Comparison of ENCODE assay signal across 1 cellular context in genomic region chr12:49264873-49265792, GRCh38.
TF ChIP-seq lines count a peak whose summit lies in the region.

Gene TUBA1C, plus strand, starts transcription at chr12:49265082. Its CDS starts 100 bp downstream, at chr12:49265182.

TF ChIP-seq in HepG2, 621 proteins besides CTCF, POLR2A, EP300 and RAD21 (continued from another document and continues in another):
- TF ChIP-seq MED13 (CRISPR knock-in tag; IDR thresholded peaks at IDR 0.05) (peak; percentile 85; the same call in 1 of the 2 replicates), MAF1 (CRISPR knock-in tag; IDR thresholded peaks at IDR 0.05; ENCODE audit: borderline replicate concordance) (peak; percentile 72; the same call in 1 of the 2 replicates), ZNF20 (CRISPR knock-in tag; IDR thresholded peaks at IDR 0.05) (0 out of 2 replicates have a peak, but pooled peaks have one; percentile 31), ZNF512 (CRISPR knock-in tag; IDR thresholded peaks at IDR 0.05) (no peak), ZGPAT (CRISPR knock-in tag; IDR thresholded peaks at IDR 0.05) (peak; percentile 26; the same call in 1 of the 2 replicates), ARNTL (CRISPR knock-in tag; IDR thresholded peaks at IDR 0.05) (peak; percentile 86), CREB1 (IDR thresholded peaks at IDR 0.05) (peak; percentile 7; the same call in 1 of the 2 replicates), CREB1 (CRISPR knock-in tag; IDR thresholded peaks at IDR 0.05) (no peak; the same call in 1 of the 2 replicates), ZMYM4 (CRISPR knock-in tag; IDR thresholded peaks at IDR 0.05) (peak; percentile 89), ZBTB33 (CRISPR knock-in tag; IDR thresholded peaks at IDR 0.05) (no peak), ZNF225 (CRISPR knock-in tag; IDR thresholded peaks at IDR 0.05) (0 out of 2 replicates have a peak, but pooled peaks have one; percentile 15), ZNF501 (CRISPR knock-in tag; IDR thresholded peaks at IDR 0.05) (peak; percentile 88), ZNF333 (CRISPR knock-in tag; IDR thresholded peaks at IDR 0.05; ENCODE audit: borderline replicate concordance) (no peak), AHR (CRISPR knock-in tag; IDR thresholded peaks at IDR 0.05) (no peak; the same call in 1 of the 2 replicates), NR2F1 (CRISPR knock-in tag; IDR thresholded peaks at IDR 0.05) (0 out of 4 replicates have a peak, but pooled peaks of 1 of the 2 experiments have one; percentile 14), CHD2 (IDR thresholded peaks at IDR 0.05; ENCODE audit: low read depth, low read length) (no peak), PATZ1 (CRISPR knock-in tag; IDR thresholded peaks at IDR 0.05) (peak; percentile 48; the same call in 1 of the 2 replicates), ZSCAN9 (CRISPR knock-in tag; IDR thresholded peaks at IDR 0.05; ENCODE audit: borderline replicate concordance) (0 out of 2 replicates have a peak, but pooled peaks have one; percentile 28), RNF2 (conservative IDR thresholded peaks at IDR 0.05; ENCODE audit: low read depth) (no peak), ZNF354B (CRISPR knock-in tag; IDR thresholded peaks at IDR 0.05) (no peak), MBNL3 (CRISPR knock-in tag; conservative IDR thresholded peaks at IDR 0.05) (no peak), TSC22D2 (CRISPR knock-in tag; IDR thresholded peaks at IDR 0.05; ENCODE audit: borderline replicate concordance) (no peak), TEF (CRISPR knock-in tag; IDR thresholded peaks at IDR 0.05) (no peak; the same call in 1 of the 2 replicates), ZNF839 (CRISPR knock-in tag; IDR thresholded peaks at IDR 0.05; ENCODE audit: borderline replicate concordance) (no peak), REXO4 (CRISPR knock-in tag; IDR thresholded peaks at IDR 0.05; ENCODE audit: borderline replicate concordance) (0 out of 2 replicates have a peak, but pooled peaks have one; percentile 29), GMEB1 (CRISPR knock-in tag; IDR thresholded peaks at IDR 0.05; ENCODE audit: borderline replicate concordance) (0 out of 2 replicates have a peak, but pooled peaks have one; percentile 40), HNRNPL (IDR thresholded peaks at IDR 0.05; ENCODE audit: low read depth, low read length) (0 out of 2 replicates have a peak, but pooled peaks have one; percentile 62), ZNF549 (CRISPR knock-in tag; IDR thresholded peaks at IDR 0.05) (no peak), HMGA1 (CRISPR knock-in tag; conservative IDR thresholded peaks at IDR 0.05) (no peak), TERF1 (CRISPR knock-in tag; IDR thresholded peaks at IDR 0.05) (no peak), SP140L (CRISPR knock-in tag; IDR thresholded peaks at IDR 0.05; ENCODE audit: borderline replicate concordance) (no peak), ZNF274 (CRISPR knock-in tag; IDR thresholded peaks at IDR 0.05) (peak; percentile 20; the same call in 1 of the 2 replicates), ZNF607 (CRISPR knock-in tag; IDR thresholded peaks at IDR 0.05; ENCODE audit: borderline replicate concordance) (peak; percentile 89), BRD4 (CRISPR knock-in tag; IDR thresholded peaks at IDR 0.05) (peak; percentile 75; the same call in 1 of the 2 replicates), ZNF251 (CRISPR knock-in tag; IDR thresholded peaks at IDR 0.05) (no peak), ZNF441 (CRISPR knock-in tag; IDR thresholded peaks at IDR 0.05; ENCODE audit: borderline replicate concordance) (no peak; the same call in 1 of the 2 replicates), ZNF530 (CRISPR knock-in tag; IDR thresholded peaks at IDR 0.05; ENCODE audit: low read depth) (no peak), NCOA5 (CRISPR knock-in tag; IDR thresholded peaks at IDR 0.05) (no peak), NAIF1 (CRISPR knock-in tag; IDR thresholded peaks at IDR 0.05; ENCODE audit: borderline replicate concordance) (no peak), ZKSCAN1 (IDR thresholded peaks at IDR 0.05; ENCODE audit: low read length) (0 out of 2 replicates have a peak, but pooled peaks have one; percentile 36), ATF1 (CRISPR knock-in tag; IDR thresholded peaks at IDR 0.05) (no peak; the same call in 1 of the 2 replicates), BHLHE40 (IDR thresholded peaks at IDR 0.05; ENCODE audit: low read length) (peak; percentile 35; the same call in 1 of the 2 replicates), ARHGAP35 (CRISPR knock-in tag; IDR thresholded peaks at IDR 0.05; ENCODE audit: borderline replicate concordance) (no peak), DDIT3 (CRISPR knock-in tag; IDR thresholded peaks at IDR 0.05) (no peak), ZNF737 (CRISPR knock-in tag; IDR thresholded peaks at IDR 0.05; ENCODE audit: borderline replicate concordance) (0 out of 2 replicates have a peak, but pooled peaks have one; percentile 76), CHD4 (IDR thresholded peaks at IDR 0.05; ENCODE audit: borderline replicate concordance, low read length) (no peak; the same call in 1 of the 2 replicates), PAWR (CRISPR knock-in tag; IDR thresholded peaks at IDR 0.05; ENCODE audit: borderline replicate concordance) (no peak), ZNF550 (CRISPR knock-in tag; IDR thresholded peaks at IDR 0.05; ENCODE audit: borderline replicate concordance) (no peak), ZNF282 (IDR thresholded peaks at IDR 0.05; ENCODE audit: partially characterized antibody) (no peak), ZNF34 (CRISPR knock-in tag; IDR thresholded peaks at IDR 0.05; ENCODE audit: borderline replicate concordance) (no peak), KLF9 (CRISPR knock-in tag; IDR thresholded peaks at IDR 0.05; ENCODE audit: low read depth) (0 out of 2 replicates have a peak, but pooled peaks have one; percentile 33), ZFP37 (CRISPR knock-in tag; IDR thresholded peaks at IDR 0.05; ENCODE audit: borderline replicate concordance) (0 out of 2 replicates have a peak, but pooled peaks have one; percentile 69), GMEB2 (CRISPR knock-in tag; IDR thresholded peaks at IDR 0.05; ENCODE audit: low read depth) (peak; percentile 41; the same call in 1 of the 2 replicates), ZNF446 (CRISPR knock-in tag; IDR thresholded peaks at IDR 0.05) (peak; percentile 57; the same call in 1 of the 2 replicates), YEATS4 (CRISPR knock-in tag; IDR thresholded peaks at IDR 0.05; ENCODE audit: borderline replicate concordance) (peak; percentile 93; the same call in 1 of the 2 replicates), ZBTB25 (CRISPR knock-in tag; IDR thresholded peaks at IDR 0.05) (peak; percentile 50; the same call in 1 of the 2 replicates), PHF8 (CRISPR knock-in tag; IDR thresholded peaks at IDR 0.05) (peak; percentile 81)
